Comparison of ENCODE assay signal across 9 cellular contexts in the genomic region with DNA sequence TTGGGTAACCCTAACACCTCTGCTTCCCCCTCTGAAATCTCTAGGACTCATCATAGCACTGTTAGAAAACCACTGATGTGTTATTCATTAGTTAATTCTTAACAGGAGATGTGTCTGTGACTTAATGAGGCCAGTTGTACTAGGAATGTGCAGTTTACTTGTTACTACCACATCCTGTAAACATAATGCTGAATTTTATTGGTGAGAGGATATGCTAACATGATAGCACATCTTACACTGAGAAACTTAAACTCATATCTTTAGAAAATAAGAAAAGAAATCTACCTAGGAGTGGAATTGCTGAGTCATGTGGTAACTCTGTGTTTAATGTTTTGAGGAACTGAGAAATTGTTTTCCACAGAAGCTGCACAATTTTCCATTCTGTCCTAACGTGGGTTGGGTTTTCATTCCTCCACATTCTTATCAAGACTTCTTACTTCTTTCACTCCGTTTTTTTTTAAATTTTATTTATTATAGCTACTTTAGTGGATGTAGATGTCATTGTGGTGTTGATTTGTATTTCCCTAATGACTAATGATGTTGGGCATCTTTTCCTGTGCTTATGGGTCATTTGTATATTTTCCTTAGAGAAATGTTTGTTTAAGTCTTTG. TPM values are rescaled to one million over a fixed set of nuclear protein-coding genes. Genes with fewer than 3 reads are reported as not detected.
DNase-seq lines count a peak whose midpoint lies in the region; ATAC-seq and TF ChIP-seq lines count a peak whose summit lies in the region.
"Had no signal": no experiment of that assay in that cellular context is flagged by ENCODE, and none has a peak within 500 bp of the region (broad histone marks: within the 10 kb centered on the region; RNA-seq: fewer than 3 reads in every experiment).

No MANE protein-coding gene starts in this region.

- POLR2A ChIA-PET in CD4-positive, alpha-beta T cell (lab: Charles Lee), result no interaction called here

- no peak overlapping the region for H3K27ac ChIP-seq in CD4-positive, alpha-beta T cell (ENCODE audit: low read depth, low read length)
- H3K27ac ChIP-seq in testis, result peak overlapping the region in 1 of 2 donors; percentile 56

- no peaks in the 10 kb centered on the region for H3K9me3 ChIP-seq in CD4-positive, alpha-beta T cell (ENCODE audit: control insufficient read depth, low read length)
- H3K9me3 ChIP-seq in testis, result no peaks in the 10 kb centered on the region

- WGBS in testis, 2 donors, result 34 to 50% methylated on average over 2 of the region's 2 CpGs

- no peaks in the 10 kb centered on the region for H3K27me3 ChIP-seq in CD4-positive, alpha-beta T cell (ENCODE audit: control insufficient read depth, insufficient read depth, low read length)
- H3K27me3 ChIP-seq in testis, result no peaks in the 10 kb centered on the region

- TF ChIP-seq POLR2A in NB4 (IDR thresholded peaks at IDR 0.05; ENCODE audit: extremely low read depth, insufficient read length), result no peak
- TF ChIP-seq POLR2A in testis (IDR thresholded peaks at IDR 0.05), result no peak

- CTCF ChIA-PET in CD4-positive, alpha-beta T cell (lab: Charles Lee), result no interaction called here

- ATAC-seq in CD4-positive, alpha-beta T cell (ENCODE audit: poor library complexity), result no peak

- peaks cover 46% of the 10 kb centered on the region for H3K36me3 Mint-ChIP-seq in CD4-positive, alpha-beta T cell (ENCODE audit: low read depth)

- H3K4me3 Mint-ChIP-seq in CD4-positive, alpha-beta T cell, result no peak overlapping the region

- no peak overlapping the region for H3K4me3 ChIP-seq in AG10803 (ENCODE audit: low read length)
- no peak overlapping the region for H3K4me3 ChIP-seq in NB4 (ENCODE audit: low read depth, low read length)
- no peak overlapping the region for H3K4me3 ChIP-seq in fibroblast of mammary gland (ENCODE audit: control insufficient read depth, low read depth, low read length)
- H3K4me3 ChIP-seq in testis, result no peak overlapping the region

- intact Hi-C loops in CD4-positive, alpha-beta T cell (cut with DNase I, micrococcal nuclease), result no loop called here
- intact Hi-C loops in testis (cut with DNase I; ENCODE audit: low total_unique reads), result no loop called here

- peak; percentile 31 for DNase-seq in AG10803 (ENCODE audit: low read depth)
- peak; percentile 37 for DNase-seq in GM20000 (ENCODE audit: low spot score)
- DNase-seq in NB4 (ENCODE audit: low read depth), result peak; percentile 61
- DNase-seq in fibroblast of mammary gland (ENCODE audit: low read depth), result peak; percentile 41
- DNase-seq in CD4-positive, alpha-beta T cell, result no peak
- DNase-seq in testis, result no peak
- no peak for DNase-seq in hypothalamus (lab: John Stamatoyannopoulos, UW)
- no peak for DNase-seq in NCI-H1417 treated with DMSO at 0.1 percent for 48 hours (lab: John Stamatoyannopoulos, UW)
- DNase-seq: NCI-H526 had no signal

- H3K4me1 ChIP-seq in testis, result no peaks in the 10 kb centered on the region

- H3K27me3 Mint-ChIP-seq in CD4-positive, alpha-beta T cell, result no peaks in the 10 kb centered on the region

- no peak overlapping the region for H3K27ac Mint-ChIP-seq in CD4-positive, alpha-beta T cell

- TF ChIP-seq CTCF in AG10803 (conservative IDR thresholded peaks at IDR 0.05; ENCODE audit: low read length) (no peak), GM20000 (IDR thresholded peaks at IDR 0.05; ENCODE audit: extremely low read depth, missing control alignments) (no peak), NB4 (IDR thresholded peaks at IDR 0.05; ENCODE audit: low read depth, low read length) (no peak), fibroblast of mammary gland (conservative IDR thresholded peaks at IDR 0.05; ENCODE audit: control insufficient read depth, insufficient read depth, low read depth, low read length) (no peak), testis (IDR thresholded peaks at IDR 0.05) (no peak)
- TF ChIP-seq CTCF in CD4-positive, alpha-beta T cell (IDR thresholded peaks at IDR 0.05), result no peak

- no peaks in the 10 kb centered on the region for H3K36me3 ChIP-seq in testis (ENCODE audit: low read depth, missing control alignments)

- no peaks in the 10 kb centered on the region for H3K9me3 Mint-ChIP-seq in CD4-positive, alpha-beta T cell

- H3K4me1 Mint-ChIP-seq in CD4-positive, alpha-beta T cell (ENCODE audit: low read depth), result no peaks in the 10 kb centered on the region

RNA-seq across cellular contexts. Expression of gene RNF121, which starts 33.7 kb away (rescaled TPM):
- total RNA-seq in CD4-positive, alpha-beta T cell, result 10 to 100 TPM; 10.1 to 10.4 TPM
- 10 to 100 TPM; 51.7 to 72.5 TPM for total RNA-seq in testis
- 54.4 TPM for polyA plus RNA-seq in testis (ENCODE audit: insufficient read depth, low read depth, low replicate concordance)

RNA-seq across cellular contexts. Expression of gene XNDC1N, which starts 34.1 kb away (rescaled TPM):
- 10 to 100 TPM; 14.9 to 15.7 TPM for total RNA-seq in CD4-positive, alpha-beta T cell
- 10 to 100 TPM in 1 of 2 donors, 1 to 10 TPM in 1; 9.0 to 14.5 TPM for total RNA-seq in testis
- polyA plus RNA-seq in testis (ENCODE audit: insufficient read depth, low read depth, low replicate concordance), result 5.0 TPM

RNA-seq across cellular contexts. Expression of gene IL18BP, which starts 36.2 kb away (rescaled TPM):
- total RNA-seq in CD4-positive, alpha-beta T cell, result 10 to 100 TPM; 14.7 to 16.8 TPM
- total RNA-seq in testis, result 10 to 100 TPM; 13.5 to 16.8 TPM
- 11.7 TPM for polyA plus RNA-seq in testis (ENCODE audit: insufficient read depth, low read depth, low replicate concordance)

Comparison
In these comparisons a context has a peak if more than half of its experiments do, and no peak if none do; other contexts are left out.
1. DNase-seq: peak in AG10803 (single experiment), GM20000 (single experiment), NB4 (single experiment) and fibroblast of mammary gland (single experiment); none in CD4-positive, alpha-beta T cell (0 of 10), testis (single experiment), hypothalamus (0 of 51) and NCI-H1417 treated with DMSO at 0.1 percent for 48 hours (single experiment).
2. RNA of gene RNF121, which starts 33.7 kb away (total RNA-seq): 51.7 to 72.5 TPM in testis; 10.1 to 10.4 TPM in CD4-positive, alpha-beta T cell; every median in the first group is over 4 times any median in the second.